ENCODE assay signal across 8 cellular contexts in genomic region chr5:56050566-56051292, GRCh38. TPM values are rescaled to one million over a fixed set of nuclear protein-coding genes. Genes with fewer than 3 reads are reported as not detected.
DNase-seq lines count a peak whose midpoint lies in the region; ATAC-seq and TF ChIP-seq lines count a peak whose summit lies in the region.

No MANE protein-coding gene starts in this region.

- peak; percentile 47 for ATAC-seq in GM18873 (IDR thresholded peaks at IDR 0.05; ENCODE audit: low FRiP score, unreplicated experiment)
- no peak for ATAC-seq in GM19023 (IDR thresholded peaks at IDR 0.05; ENCODE audit: unreplicated experiment)

- H3K4me3 Mint-ChIP-seq in endothelial cell (ENCODE audit: unreplicated experiment), result no peak overlapping the region

- DNase-seq in NOMO-1 treated with DMSO at 0.1 percent for 48 hours (lab: John Stamatoyannopoulos, UW; ENCODE audit: unreplicated experiment) (peak; percentile 28), endothelial cell (ENCODE audit: low spot score) (no peak), pulmonary artery endothelial cell (ENCODE audit: low read depth, low spot score) (peak; percentile 63), NCI-H146 (lab: John Stamatoyannopoulos, UW) (no peak), HPDE6-E6E7 (ENCODE audit: extremely low spot score) (no peak), epidermal melanocyte (ENCODE audit: insufficient read length, low spot score) (no peak)

- H3K9me3 Mint-ChIP-seq in endothelial cell (ENCODE audit: unreplicated experiment), result no peaks in the 10 kb centered on the region

- H3K27me3 Mint-ChIP-seq in endothelial cell (ENCODE audit: unreplicated experiment), result peaks cover 3% of the 10 kb centered on the region

- no peak for TF ChIP-seq CTCF in endothelial cell (IDR thresholded peaks at IDR 0.05; ENCODE audit: unreplicated experiment)

- peaks cover 4% of the 10 kb centered on the region for H3K36me3 Mint-ChIP-seq in endothelial cell (ENCODE audit: low read depth, unreplicated experiment)

- peaks cover 10% of the 10 kb centered on the region for H3K4me1 Mint-ChIP-seq in endothelial cell (ENCODE audit: unreplicated experiment)

- H3K27ac Mint-ChIP-seq in endothelial cell (ENCODE audit: unreplicated experiment), result peak overlapping the region; percentile 49

RNA-seq across cellular contexts. Expression of gene IL6ST, which starts 56.0 kb away (rescaled TPM):
- total RNA-seq in endothelial cell (ENCODE audit: unreplicated experiment) (69.7 TPM), pulmonary artery endothelial cell (373 and 796 TPM in 2 replicates)

Comparison
In these comparisons a context has a peak if more than half of its experiments do, and no peak if none do; other contexts are left out.
1. DNase-seq: peak in NOMO-1 treated with DMSO at 0.1 percent for 48 hours (single experiment) and pulmonary artery endothelial cell (single experiment); none in endothelial cell (single experiment), NCI-H146 (single experiment), HPDE6-E6E7 (single experiment) and epidermal melanocyte (single experiment).